Comparison of ENCODE assay signal across 10 cellular contexts in the genomic region with DNA sequence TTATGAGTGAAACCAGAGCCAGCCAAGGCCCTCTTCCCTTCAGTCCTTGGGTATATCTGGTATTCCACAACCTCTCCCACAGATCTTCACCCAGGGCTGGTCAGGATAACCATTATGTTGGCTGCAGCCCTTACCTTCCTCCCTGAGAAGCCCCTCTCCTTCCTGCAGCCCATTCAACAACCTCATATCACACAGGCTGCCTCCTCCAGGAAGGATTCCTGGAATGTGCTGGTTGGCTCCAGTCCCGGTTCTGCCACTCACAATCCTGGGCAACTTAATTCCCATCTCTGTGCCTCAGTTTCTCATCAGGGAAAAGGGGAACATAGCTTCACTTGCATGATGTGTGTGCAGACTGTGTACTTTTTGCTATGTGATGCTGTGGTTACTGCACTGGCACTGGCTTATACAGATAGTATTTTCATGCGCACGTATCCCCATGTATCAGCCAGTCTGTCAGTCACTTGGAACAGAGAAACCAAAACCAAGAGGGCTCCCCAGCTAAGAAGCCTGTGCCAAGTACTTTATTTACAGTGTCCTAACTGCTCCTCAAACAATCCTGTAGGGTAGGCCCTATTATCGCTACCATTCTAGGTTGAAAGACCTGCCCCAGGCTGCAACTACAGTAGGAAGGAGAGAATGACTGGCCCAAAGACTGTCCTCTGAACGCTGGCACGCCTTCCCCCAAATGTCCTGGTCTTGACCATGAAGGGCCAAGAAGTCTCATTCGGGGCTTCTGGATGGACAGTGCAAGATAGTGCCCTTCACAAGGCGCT. TPM values are rescaled to one million over a fixed set of nuclear protein-coding genes. Genes with fewer than 3 reads are reported as not detected.
DNase-seq lines count a peak whose midpoint lies in the region; ATAC-seq and TF ChIP-seq lines count a peak whose summit lies in the region.
"Had no signal": no experiment of that assay in that cellular context is flagged by ENCODE, and none has a peak within 500 bp of the region (broad histone marks: within the 10 kb centered on the region; RNA-seq: fewer than 3 reads in every experiment).

No MANE protein-coding gene starts in this region.

- peak overlapping the region; percentile 37 for H3K27ac Mint-ChIP-seq in activated T-cell treated with anti-CD3 and anti-CD28 coated beads, Interleukin-2, amount 50 U/mL, for 24 hours
- peak overlapping the region; percentile 87 for H3K27ac Mint-ChIP-seq in central memory CD8-positive, alpha-beta T cell (ENCODE audit: low read depth)
- peak overlapping the region; percentile 90 for H3K27ac Mint-ChIP-seq in type B pancreatic cell
- H3K27ac Mint-ChIP-seq: activated naive CD4-positive, alpha-beta T cell treated with anti-CD3 and anti-CD28 coated beads, Interleukin-2, amount 50 U/mL, for 24 hours had no signal

- peak overlapping the region; percentile 58 for H3K9ac ChIP-seq in mucosa of stomach (ENCODE audit: low read length)

- H3K4me1 ChIP-seq in mucosa of stomach (ENCODE audit: control insufficient read depth, insufficient read depth, low read length), result peaks cover 69% of the 10 kb centered on the region

- no peak overlapping the region for H3K4me3 Mint-ChIP-seq in activated T-cell treated with anti-CD3 and anti-CD28 coated beads, Interleukin-2, amount 50 U/mL, for 24 hours
- no peak overlapping the region for H3K4me3 Mint-ChIP-seq in central memory CD8-positive, alpha-beta T cell
- no peak overlapping the region for H3K4me3 Mint-ChIP-seq in type B pancreatic cell
- H3K4me3 Mint-ChIP-seq: activated naive CD4-positive, alpha-beta T cell treated with anti-CD3 and anti-CD28 coated beads, Interleukin-2, amount 50 U/mL, for 24 hours had no signal

- H3K4me3 ChIP-seq in mucosa of stomach (ENCODE audit: low read length), result peak overlapping the region; percentile 15

- no peaks in the 10 kb centered on the region for H3K9me3 ChIP-seq in mucosa of stomach (ENCODE audit: control insufficient read depth, low read length)

- H3K4me1 Mint-ChIP-seq in activated T-cell treated with anti-CD3 and anti-CD28 coated beads, Interleukin-2, amount 50 U/mL, for 24 hours (ENCODE audit: low read depth), result peaks cover 42% of the 10 kb centered on the region
- H3K4me1 Mint-ChIP-seq in central memory CD8-positive, alpha-beta T cell, result peaks cover 19% of the 10 kb centered on the region
- H3K4me1 Mint-ChIP-seq in type B pancreatic cell (ENCODE audit: unreplicated experiment), result peaks cover 36% of the 10 kb centered on the region

- H3K36me3 Mint-ChIP-seq in activated T-cell treated with anti-CD3 and anti-CD28 coated beads, Interleukin-2, amount 50 U/mL, for 24 hours (ENCODE audit: low read depth), result peaks cover 47% of the 10 kb centered on the region
- peaks cover 16% of the 10 kb centered on the region for H3K36me3 Mint-ChIP-seq in central memory CD8-positive, alpha-beta T cell (ENCODE audit: insufficient read depth)
- H3K36me3 Mint-ChIP-seq in type B pancreatic cell, result peaks cover 38% of the 10 kb centered on the region

- H3K9me3 Mint-ChIP-seq in activated T-cell treated with anti-CD3 and anti-CD28 coated beads, Interleukin-2, amount 50 U/mL, for 24 hours, result no peaks in the 10 kb centered on the region
- H3K9me3 Mint-ChIP-seq in central memory CD8-positive, alpha-beta T cell, result no peaks in the 10 kb centered on the region
- no peaks in the 10 kb centered on the region for H3K9me3 Mint-ChIP-seq in type B pancreatic cell
- H3K9me3 Mint-ChIP-seq: activated naive CD4-positive, alpha-beta T cell treated with anti-CD3 and anti-CD28 coated beads, Interleukin-2, amount 50 U/mL, for 24 hours had no signal

- TF ChIP-seq CTCF in type B pancreatic cell (conservative IDR thresholded peaks at IDR 0.05) (no peak), GM13976 (IDR thresholded peaks at IDR 0.05; ENCODE audit: borderline replicate concordance, control extremely low read depth, extremely low read depth, insufficient read depth, missing control alignments) (no peak)

- H3K36me3 ChIP-seq in mucosa of stomach (ENCODE audit: control insufficient read depth, insufficient read depth, low read length), result peaks cover 18% of the 10 kb centered on the region

- no peaks in the 10 kb centered on the region for H3K27me3 Mint-ChIP-seq in activated T-cell treated with anti-CD3 and anti-CD28 coated beads, Interleukin-2, amount 50 U/mL, for 24 hours
- no peaks in the 10 kb centered on the region for H3K27me3 Mint-ChIP-seq in central memory CD8-positive, alpha-beta T cell
- no peaks in the 10 kb centered on the region for H3K27me3 Mint-ChIP-seq in type B pancreatic cell
- H3K27me3 Mint-ChIP-seq: activated naive CD4-positive, alpha-beta T cell treated with anti-CD3 and anti-CD28 coated beads, Interleukin-2, amount 50 U/mL, for 24 hours had no signal

- H3K27me3 ChIP-seq in mucosa of stomach (ENCODE audit: control insufficient read depth, insufficient read depth, low read length), result no peaks in the 10 kb centered on the region

- DNase-seq in activated T-cell treated with anti-CD3 and anti-CD28 coated beads, Interleukin-2, amount 50 U/mL, for 24 hours, result no peak
- no peak for DNase-seq in activated T-cell treated with anti-CD3 and anti-CD28 coated beads, Interleukin-2, amount 50 U/mL, for 1 hour
- DNase-seq in central memory CD8-positive, alpha-beta T cell (ENCODE audit: low spot score in 2 of 2), result no peak
- DNase-seq in type B pancreatic cell (ENCODE audit: extremely low spot score, unreplicated experiment) (no peak), NCI-H1694 treated with DMSO at 0.1 percent for 48 hours (lab: John Stamatoyannopoulos, UW) (no peak), GM13976 (ENCODE audit: low spot score) (no peak)
- DNase-seq in stimulated activated CD4-positive, alpha-beta T cell treated with anti-CD3 and anti-CD28 coated beads, Interleukin-1b, Interleukin-23, amount 100 ng/mL, for 48 hours, result no peak
- DNase-seq: NCI-H1417 treated with DMSO at 0.1 percent for 48 hours had no signal

- in situ Hi-C loops in GM13976 (cut with MboI; ENCODE audit: low sequenced_read_pairs, unreplicated experiment), result no loop called here

- ATAC-seq in central memory CD8-positive, alpha-beta T cell (replicated peaks; ENCODE audit: extremely low read depth, poor library complexity, severe bottlenecking), result no peak

RNA-seq across cellular contexts. Expression of a gene that starts 39.9 kb away (rescaled TPM):
- 43.3 and 48.9 TPM in 2 replicates for total RNA-seq in type B pancreatic cell (ENCODE audit: low replicate concordance)

RNA-seq across cellular contexts. Expression of a gene that starts 43.1 kb away (rescaled TPM):
- 55.1 and 77.5 TPM in 2 replicates for total RNA-seq in type B pancreatic cell (ENCODE audit: low replicate concordance)

Comparison
In these comparisons a context has a peak if more than half of its experiments do, and no peak if none do; other contexts are left out.
1. H3K27ac Mint-ChIP-seq: peak in every context shown above with its lines; median percentile 90 in type B pancreatic cell; 87 in central memory CD8-positive, alpha-beta T cell; 37 in activated T-cell treated with anti-CD3 and anti-CD28 coated beads, Interleukin-2, amount 50 U/mL, for 24 hours.